ENCODE assay signal across 8 cellular contexts in genomic region chr21:44013380-44014088, GRCh38. TPM values are rescaled to one million over a fixed set of nuclear protein-coding genes. Genes with fewer than 3 reads are reported as not detected.
DNase-seq lines count a peak whose midpoint lies in the region; ATAC-seq and TF ChIP-seq lines count a peak whose summit lies in the region.

No MANE protein-coding gene starts in this region.

- H3K36me3 Mint-ChIP-seq in H9 (ENCODE audit: insufficient read depth in 1 of 3, low read depth in 3 of 3) (no peaks in the 10 kb centered on the region; a peak in 1 of 7 replicates), type B pancreatic cell (no peaks in the 10 kb centered on the region)

- H3K9me3 ChIP-seq in H9 (ENCODE audit: control insufficient read depth, low read depth, low read length), result no peaks in the 10 kb centered on the region
- no peaks in the 10 kb centered on the region for H3K9me3 ChIP-seq in mucosa of stomach (ENCODE audit: control insufficient read depth, low read length)

- no peak overlapping the region for H3K4ac ChIP-seq in H9 (ENCODE audit: low read depth, low read length)

- peaks cover 2% of the 10 kb centered on the region for H3K79me1 ChIP-seq in H9 (ENCODE audit: insufficient read depth, low read depth, low read length, poor library complexity, severe bottlenecking)

- no peak for DNase-seq in H9
- peak in 4 of 5 donors; percentile 21 to 52 (median 30) for DNase-seq in T-helper 1 cell
- peak; percentile 43 for DNase-seq in dermis blood vessel endothelial cell
- DNase-seq in type B pancreatic cell (ENCODE audit: extremely low spot score, unreplicated experiment), result no peak
- DNase-seq in hypothalamus (lab: John Stamatoyannopoulos, UW), result no peak

- H3K9me3 Mint-ChIP-seq in H9, result no peaks in the 10 kb centered on the region; a peak in 2 of 5 replicates
- H3K9me3 Mint-ChIP-seq in type B pancreatic cell, result no peaks in the 10 kb centered on the region

- H2BK20ac ChIP-seq in H9 (ENCODE audit: low read depth, low read length, poor library complexity, severe bottlenecking), result no peak overlapping the region

- H3K9ac ChIP-seq in H9 (ENCODE audit: extremely low read depth, insufficient read length, low read length) (peak overlapping the region; percentile 72), mucosa of stomach (ENCODE audit: low read length) (peak overlapping the region; percentile 74)

- H2BK5ac ChIP-seq in H9 (ENCODE audit: insufficient read length, low read length), result no peak overlapping the region

- no peak overlapping the region for H2BK120ac ChIP-seq in H9 (ENCODE audit: low read depth, low read length, poor library complexity, severe bottlenecking)

- peak overlapping the region; percentile 83 for H3K4me2 ChIP-seq in H9 (ENCODE audit: insufficient read depth, insufficient read length, low read length)

- H3K14ac ChIP-seq in H9 (ENCODE audit: insufficient read depth, low read length), result no peak overlapping the region

- no peak overlapping the region for H2AK5ac ChIP-seq in H9 (ENCODE audit: insufficient read length, low read length)

- H2BK15ac ChIP-seq in H9 (ENCODE audit: low read depth, low read length), result no peak overlapping the region

- peaks cover 28 to 30% of the 10 kb centered on the region in 2 experiments for H3K4me1 Mint-ChIP-seq in H9
- H3K4me1 Mint-ChIP-seq in type B pancreatic cell (ENCODE audit: unreplicated experiment), result peaks cover 51% of the 10 kb centered on the region

- peaks cover 28% of the 10 kb centered on the region for H3K4me1 ChIP-seq in ACC112 (ENCODE audit: control insufficient read depth, insufficient read depth, low read length, unreplicated experiment)
- no peaks in the 10 kb centered on the region for H3K4me1 ChIP-seq in H9 (ENCODE audit: insufficient read depth, low read length)
- H3K4me1 ChIP-seq in mucosa of stomach (ENCODE audit: control insufficient read depth, insufficient read depth, low read length), result peaks cover 25% of the 10 kb centered on the region

- H2BK12ac ChIP-seq in H9 (ENCODE audit: insufficient read length, low read depth, low read length), result no peak overlapping the region

- no peak overlapping the region for H3T11ph ChIP-seq in H9 (ENCODE audit: low read length)

- no peak overlapping the region for H3K18ac ChIP-seq in H9 (ENCODE audit: insufficient read length, low read depth, low read length)

- H3K23me2 ChIP-seq in H9 (ENCODE audit: insufficient read length, low read depth, low read length, poor library complexity, severe bottlenecking), result peaks cover 6% of the 10 kb centered on the region

- H3K4me3 ChIP-seq in ACC112 (ENCODE audit: low read depth, low read length) (peak overlapping the region; percentile 97), mucosa of stomach (ENCODE audit: low read length) (peak overlapping the region; percentile 77)

- H3K27me3 ChIP-seq in ACC112 (ENCODE audit: insufficient read depth, low read length), result no peaks in the 10 kb centered on the region
- H3K27me3 ChIP-seq in H9 (ENCODE audit: insufficient read depth, low read length), result no peaks in the 10 kb centered on the region
- no peaks in the 10 kb centered on the region for H3K27me3 ChIP-seq in mucosa of stomach (ENCODE audit: control insufficient read depth, insufficient read depth, low read length)

- H2AFZ ChIP-seq in ACC112 (ENCODE audit: low read length, unreplicated experiment) (no peak overlapping the region), H9 (ENCODE audit: low read length) (no peak overlapping the region)

- H3K27ac Mint-ChIP-seq in H9, result peak overlapping the region; percentile 88 to 92 (median 89); a peak in 6 of 7 replicates
- peak overlapping the region; percentile 96 for H3K27ac Mint-ChIP-seq in type B pancreatic cell

- H3K36me3 ChIP-seq in ACC112 (ENCODE audit: insufficient read depth, low read length), result no peaks in the 10 kb centered on the region
- H3K36me3 ChIP-seq in mucosa of stomach (ENCODE audit: control insufficient read depth, insufficient read depth, low read length), result no peaks in the 10 kb centered on the region

- H3K27me3 Mint-ChIP-seq in H9 (ENCODE audit: low read depth), result no peaks in the 10 kb centered on the region
- H3K27me3 Mint-ChIP-seq in type B pancreatic cell, result no peaks in the 10 kb centered on the region

- WGBS in H9 (ENCODE audit: extremely low coverage, insufficient read length, low lambda C conversion rate), result no CpG with 5 or more reads among the region's 8 CpGs

- H3K4me3 Mint-ChIP-seq in H9 (peak overlapping the region; percentile 86 to 87), type B pancreatic cell (peak overlapping the region; percentile 94)

- ATAC-seq in GM19395 (IDR thresholded peaks at IDR 0.05; ENCODE audit: unreplicated experiment), result no peak

- no peak overlapping the region for H4K91ac ChIP-seq in H9 (ENCODE audit: insufficient read length, low read depth, low read length)

- H4K8ac ChIP-seq in H9 (replicated peaks; ENCODE audit: insufficient read length, low read depth, low read length), result no peak overlapping the region

- H3K23ac ChIP-seq in H9 (ENCODE audit: insufficient read length, low read depth, low read length), result no peak overlapping the region

- H4K5ac ChIP-seq in H9 (ENCODE audit: insufficient read length, low read depth, low read length), result no peak overlapping the region

- H3K79me2 ChIP-seq in ACC112 (ENCODE audit: control insufficient read depth, insufficient read depth, low read length, unreplicated experiment) (peaks cover 74% of the 10 kb centered on the region), H9 (ENCODE audit: insufficient read depth, low read length) (peaks cover 30% of the 10 kb centered on the region; the same call in 1 of the 2 replicates)

- no peaks in the 10 kb centered on the region for H4K20me1 ChIP-seq in H9 (ENCODE audit: control insufficient read depth, insufficient read depth, insufficient read length)

- no peak overlapping the region for H3K56ac ChIP-seq in H9 (ENCODE audit: insufficient read length, low read depth, low read length)

- peak overlapping the region; percentile 70; the same call in 1 of the 2 replicates for H3K27ac ChIP-seq in ACC112 (ENCODE audit: low read depth, low read length)
- H3K27ac ChIP-seq in H9 (ENCODE audit: insufficient read length, low read depth, low read length), result no peak overlapping the region

- TF ChIP-seq CTCF in H9 (conservative IDR thresholded peaks at IDR 0.05) (no peak), type B pancreatic cell (conservative IDR thresholded peaks at IDR 0.05) (no peak)

RNA-seq across cellular contexts. Expression of gene TRAPPC10, which starts 1.4 kb away (rescaled TPM):
- total RNA-seq in H9 (2021), result 27.9 and 32.9 TPM in 2 replicates
- 25.5 and 27.0 TPM in 2 replicates for total RNA-seq in dermis blood vessel endothelial cell
- 33.7 and 37.0 TPM in 2 replicates for total RNA-seq in type B pancreatic cell (ENCODE audit: low replicate concordance)

Comparison
In these comparisons a context has a peak if more than half of its experiments do, and no peak if none do; other contexts are left out.
1. DNase-seq: peak in T-helper 1 cell (4 of 5) and dermis blood vessel endothelial cell (single experiment); none in H9 (single experiment), type B pancreatic cell (single experiment) and hypothalamus (0 of 51).